8 cellular contexts compared by ENCODE assay signal in genomic region chr5:172772112-172772906, GRCh38. TPM values are rescaled to one million over a fixed set of nuclear protein-coding genes. Genes with fewer than 3 reads are reported as not detected.
A peak's percentile ranks its signal among the peaks of the same experiment; 100 is the strongest.
DNase-seq lines count a peak whose midpoint lies in the region; ATAC-seq and TF ChIP-seq lines count a peak whose summit lies in the region.

No MANE protein-coding gene starts in this region.

- ATAC-seq in GM19351 (IDR thresholded peaks at IDR 0.05; ENCODE audit: unreplicated experiment), result peak; percentile 34
- peak; percentile 33 for ATAC-seq in RWPE2 (ENCODE audit: low read depth)
- peak; percentile 60 for ATAC-seq in stimulated activated naive CD8-positive, alpha-beta T cell treated with anti-CD3 and anti-CD28 coated beads, Interleukin-15, amount 100 ng/mL, for 72 hours

- no peaks in the 10 kb centered on the region for H3K27me3 ChIP-seq in BE2C
- no peaks in the 10 kb centered on the region for H3K27me3 ChIP-seq in RWPE2 (ENCODE audit: insufficient read depth, poor library complexity, severe bottlenecking)
- no peaks in the 10 kb centered on the region for H3K27me3 ChIP-seq in neural cell (ENCODE audit: insufficient read depth, low read depth, low read length)

- H3K9me2 ChIP-seq in neural cell (ENCODE audit: insufficient read depth, low read length), result no peaks in the 10 kb centered on the region

- DNase-seq in BE2C (peak; percentile 84), HUDEP-2 (lab: John Stamatoyannopoulos, UW; ENCODE audit: unreplicated experiment in 76 of 76) (peak in 75 of 76 experiments; percentile 54 to 97 (median 84)), RWPE2 (ENCODE audit: low spot score) (peak; percentile 93), fibroblast of the conjunctiva (ENCODE audit: low read depth) (peak; percentile 94)
- peak; percentile 66 for DNase-seq in activated T-helper 9 cell treated with anti-CD3 and anti-CD28 coated beads, Interleukin-2, amount 50 U/mL, for 16 hours (ENCODE audit: low read depth)
- DNase-seq in stimulated activated naive CD8-positive, alpha-beta T cell treated with anti-CD3 and anti-CD28 coated beads, Interleukin-15, amount 100 ng/mL, for 72 hours, result peak; percentile 82 to 84

- H3F3A ChIP-seq in neural cell (ENCODE audit: insufficient read depth, low read length, poor library complexity, severe bottlenecking), result no peaks in the 10 kb centered on the region

- peaks cover 0 to 5% of the 10 kb centered on the region in 2 donors for H3K9me3 Mint-ChIP-seq in stimulated activated naive CD8-positive, alpha-beta T cell treated with anti-CD3 and anti-CD28 coated beads, Interleukin-15, amount 100 ng/mL, for 72 hours

- H3K4me3 Mint-ChIP-seq in stimulated activated naive CD8-positive, alpha-beta T cell treated with anti-CD3 and anti-CD28 coated beads, Interleukin-15, amount 100 ng/mL, for 72 hours, result peak overlapping the region; percentile 93 to 94

- no peaks in the 10 kb centered on the region for H3K27me3 Mint-ChIP-seq in stimulated activated naive CD8-positive, alpha-beta T cell treated with anti-CD3 and anti-CD28 coated beads, Interleukin-15, amount 100 ng/mL, for 72 hours

- H3K36me3 ChIP-seq in BE2C (peaks cover 23% of the 10 kb centered on the region), RWPE2 (ENCODE audit: low read depth) (peaks cover 31% of the 10 kb centered on the region), neural cell (ENCODE audit: insufficient read depth, low read length) (peaks cover 14% of the 10 kb centered on the region)

- no peaks in the 10 kb centered on the region for H4K20me1 ChIP-seq in neural cell (ENCODE audit: insufficient read depth)

- H2AFZ ChIP-seq in neural cell (ENCODE audit: low read depth, low read length), result no peak overlapping the region

- H3K9ac ChIP-seq in neural cell (ENCODE audit: low read length), result peak overlapping the region; percentile 100

- peak; percentile 77 for TF ChIP-seq RAD21 in neural cell (conservative IDR thresholded peaks at IDR 0.05)

- H3K4me1 Mint-ChIP-seq in stimulated activated naive CD8-positive, alpha-beta T cell treated with anti-CD3 and anti-CD28 coated beads, Interleukin-15, amount 100 ng/mL, for 72 hours, result peaks cover 79% of the 10 kb centered on the region

- H3K27ac Mint-ChIP-seq in stimulated activated naive CD8-positive, alpha-beta T cell treated with anti-CD3 and anti-CD28 coated beads, Interleukin-15, amount 100 ng/mL, for 72 hours, result peak overlapping the region; percentile 98 to 99

- H3K27ac ChIP-seq in RWPE2 (ENCODE audit: poor library complexity, severe bottlenecking) (peak overlapping the region; percentile 95), neural cell (ENCODE audit: low read length) (peak overlapping the region; percentile 99)

- no peaks in the 10 kb centered on the region for H3K9me3 ChIP-seq in BE2C
- H3K9me3 ChIP-seq in RWPE2 (ENCODE audit: severe bottlenecking), result no peaks in the 10 kb centered on the region
- no peaks in the 10 kb centered on the region for H3K9me3 ChIP-seq in neural cell (ENCODE audit: low read length)

- peak overlapping the region; percentile 72 for H3K4me3 ChIP-seq in BE2C (ENCODE audit: low read depth, low read length)
- peak overlapping the region; percentile 90 for H3K4me3 ChIP-seq in RWPE2 (ENCODE audit: severe bottlenecking)
- peak overlapping the region; percentile 98 for H3K4me3 ChIP-seq in neural cell (ENCODE audit: low read length)

- peak overlapping the region; percentile 50 for H3K4me2 ChIP-seq in neural cell (ENCODE audit: low read length)

- H3K79me2 ChIP-seq in neural cell (replicated peaks; ENCODE audit: insufficient read depth, low read length), result peaks cover 37% of the 10 kb centered on the region

- TF ChIP-seq CTCF in BE2C (IDR thresholded peaks at IDR 0.05; ENCODE audit: low read depth, low read length) (peak; percentile 89), RWPE2 (IDR thresholded peaks at IDR 0.05; ENCODE audit: poor library complexity, severe bottlenecking) (peak; percentile 91), neural cell (IDR thresholded peaks at IDR 0.05; ENCODE audit: poor library complexity, severe bottlenecking) (peak; percentile 91)

- 0 out of 2 replicates have a peak, but pooled peaks cover 2% of the 10 kb centered on the region for H3K4me1 ChIP-seq in BE2C
- peaks cover 53% of the 10 kb centered on the region for H3K4me1 ChIP-seq in RWPE2 (ENCODE audit: insufficient read depth, poor library complexity, severe bottlenecking)

- no peak for TF ChIP-seq EP300 in neural cell (conservative IDR thresholded peaks at IDR 0.05; ENCODE audit: poor library complexity, severe bottlenecking)

TF ChIP-seq in neural cell, 6 proteins besides CTCF, POLR2A, EP300 and RAD21:
- TF ChIP-seq SMC3 (conservative IDR thresholded peaks at IDR 0.05; ENCODE audit: poor library complexity) (peak; percentile 75), EZH2 (IDR thresholded peaks at IDR 0.05; ENCODE audit: borderline replicate concordance, insufficient read depth, low read length, poor library complexity, severe bottlenecking) (no peak), POLR2AphosphoS5 (IDR thresholded peaks at IDR 0.05) (peak; percentile 39), TAF1 (IDR thresholded peaks at IDR 0.05; ENCODE audit: low read depth) (no peak)

RNA-seq across cellular contexts. Expression of gene DUSP1, which starts 1.3 kb away (rescaled TPM):
- 19.5 TPM for polyA plus RNA-seq in BE2C (2012; ENCODE audit: insufficient read depth, insufficient read length, low read depth)
- polyA plus RNA-seq in neural cell, result 48.3 and 52.9 TPM in 2 replicates
- 97.5 and 131 TPM in 2 replicates for polyA minus RNA-seq in neural cell

Comparison
In these comparisons a context has a peak if more than half of its experiments do, and no peak if none do; other contexts are left out.
1. Peak in every context shown above with its lines: DNase-seq, ATAC-seq, H3K4me3 ChIP-seq and H3K27ac ChIP-seq.